In the genomic region with DNA sequence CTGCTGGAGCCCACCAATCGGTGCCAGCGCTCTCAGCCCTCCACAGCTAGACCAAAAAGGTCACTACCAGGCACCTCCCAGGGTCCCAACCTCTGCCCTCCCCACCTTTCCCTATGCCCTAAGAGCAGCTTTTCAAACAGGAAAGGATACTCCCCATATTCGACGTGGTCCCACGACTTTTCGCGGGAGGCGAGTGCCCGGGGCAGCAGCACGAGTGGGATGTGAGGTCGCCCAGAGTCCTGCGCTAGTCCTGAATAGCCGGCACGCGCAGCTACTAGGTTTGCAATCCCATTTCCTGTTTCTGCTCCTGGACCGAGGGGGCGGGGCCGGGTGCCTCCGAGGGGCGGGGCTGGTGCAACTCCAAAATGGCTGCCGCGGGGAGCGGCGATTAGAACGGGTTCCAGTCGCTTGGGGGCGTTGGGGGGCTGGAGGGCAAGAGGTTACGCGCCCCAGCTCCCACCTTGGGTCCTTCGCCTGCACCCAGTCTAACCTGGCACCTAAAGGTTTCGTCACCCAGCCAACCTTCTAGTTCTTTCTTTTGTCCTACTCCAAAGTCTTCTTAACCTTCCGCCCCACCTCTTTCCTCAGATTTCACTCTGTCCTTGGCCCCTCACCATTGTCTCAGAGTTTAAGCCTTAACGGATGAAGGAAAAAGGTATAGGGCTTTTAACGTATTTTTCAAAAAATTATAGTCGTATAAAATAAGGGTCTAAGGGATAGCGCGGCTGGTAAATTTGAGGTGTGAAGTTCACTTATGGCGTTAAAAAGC, we compare ENCODE assay signal across 8 cellular contexts.
DNase-seq lines count a peak whose midpoint lies in the region; ATAC-seq and TF ChIP-seq lines count a peak whose summit lies in the region.

No MANE protein-coding gene starts in this region.

- no peaks in the 10 kb centered on the region for H3K36me3 Mint-ChIP-seq in stimulated activated naive B cell treated with anti-CD40 and anti-IgM and Interleukin-4, amounts not matched to agents 10 μg/mL and 1 μg/mL and 100 μg/mL, for 72 hours

- TF ChIP-seq CTCF in A673 (conservative IDR thresholded peaks at IDR 0.05; ENCODE audit: low read depth, low read length) = no peak

- no TSS peak for BruUV-seq in A673 (replicated peaks; lab: Mats Ljungman, UMichigan)

- no peak overlapping the region for H3K27ac ChIP-seq in A673 (ENCODE audit: low read depth, low read length, poor library complexity, severe bottlenecking)
- H3K27ac ChIP-seq in duodenal mucosa (ENCODE audit: low read depth, low read length) = no peak overlapping the region
- no peak overlapping the region for H3K27ac ChIP-seq in muscle layer of colon (ENCODE audit: low read depth, low read length)

- ATAC-seq in stimulated activated naive B cell treated with anti-CD40 and anti-IgM and Interleukin-4, amounts not matched to agents 10 μg/mL and 1 μg/mL and 100 μg/mL, for 72 hours (replicated peaks) = no peak
- no peak for ATAC-seq in HG03342 (IDR thresholded peaks at IDR 0.05; ENCODE audit: unreplicated experiment)
- ATAC-seq in GM21367 (IDR thresholded peaks at IDR 0.05; ENCODE audit: unreplicated experiment) = no peak

- no peak overlapping the region for H3K27ac Mint-ChIP-seq in stimulated activated naive B cell treated with anti-CD40 and anti-IgM and Interleukin-4, amounts not matched to agents 10 μg/mL and 1 μg/mL and 100 μg/mL, for 72 hours

- H3K9me3 ChIP-seq in A673 (ENCODE audit: low read depth, low read length, poor library complexity, severe bottlenecking) (no peaks in the 10 kb centered on the region), duodenal mucosa (ENCODE audit: control insufficient read depth in 1 of 2, low read length in 2 of 2) (no peaks in the 10 kb centered on the region), muscle layer of colon (ENCODE audit: low read length) (no peaks in the 10 kb centered on the region)

- no peak overlapping the region for H3K4me3 Mint-ChIP-seq in stimulated activated naive B cell treated with anti-CD40 and anti-IgM and Interleukin-4, amounts not matched to agents 10 μg/mL and 1 μg/mL and 100 μg/mL, for 72 hours

- H3K9me3 Mint-ChIP-seq in stimulated activated naive B cell treated with anti-CD40 and anti-IgM and Interleukin-4, amounts not matched to agents 10 μg/mL and 1 μg/mL and 100 μg/mL, for 72 hours = no peaks in the 10 kb centered on the region

- POLR2A ChIA-PET in A673 (lab: Charles Lee; ENCODE audit: low non-redundant PET) = no interaction called here

- DNase-seq in A673 (ENCODE audit: low spot score) (peak; percentile 57), NCI-H1105 (lab: John Stamatoyannopoulos, UW) (peak; percentile 37), EL (no peak)
- no peak for DNase-seq in stimulated activated naive B cell treated with anti-CD40 and anti-IgM and Interleukin-4, amounts not matched to agents 10 μg/mL and 1 μg/mL and 100 μg/mL, for 72 hours

- no peaks in the 10 kb centered on the region for H3K4me1 Mint-ChIP-seq in stimulated activated naive B cell treated with anti-CD40 and anti-IgM and Interleukin-4, amounts not matched to agents 10 μg/mL and 1 μg/mL and 100 μg/mL, for 72 hours

- intact Hi-C loops in A673 (cut with micrococcal nuclease; ENCODE audit: unreplicated experiment) = no loop called here

- H3K36me3 ChIP-seq in A673 (ENCODE audit: insufficient read depth, low read length, poor library complexity, severe bottlenecking) (no peaks in the 10 kb centered on the region), duodenal mucosa (ENCODE audit: control insufficient read depth in 1 of 2, insufficient read depth in 2 of 2, low read length in 2 of 2) (no peaks in the 10 kb centered on the region), muscle layer of colon (ENCODE audit: insufficient read depth, low read length) (no peaks in the 10 kb centered on the region)

- no peak overlapping the region for H3K9ac ChIP-seq in duodenal mucosa (ENCODE audit: low read depth in 1 of 2, low read length in 2 of 2)
- H3K9ac ChIP-seq in muscle layer of colon (ENCODE audit: low read length) = no peak overlapping the region

- H3K27me3 Mint-ChIP-seq in stimulated activated naive B cell treated with anti-CD40 and anti-IgM and Interleukin-4, amounts not matched to agents 10 μg/mL and 1 μg/mL and 100 μg/mL, for 72 hours = no peaks in the 10 kb centered on the region

- H3K4me1 ChIP-seq in A673 (ENCODE audit: insufficient read depth, low read length, poor library complexity, severe bottlenecking) (no peaks in the 10 kb centered on the region), duodenal mucosa (ENCODE audit: control insufficient read depth in 1 of 2, insufficient read depth in 2 of 2, low read length in 2 of 2) (no peaks in the 10 kb centered on the region), muscle layer of colon (ENCODE audit: insufficient read depth, low read length) (no peaks in the 10 kb centered on the region)

- CTCF ChIA-PET in A673 (lab: Charles Lee) = no interaction called here

- H3K27me3 ChIP-seq in A673 (replicated peaks; ENCODE audit: insufficient read depth, low read depth, low read length, poor library complexity) (no peaks in the 10 kb centered on the region), duodenal mucosa (ENCODE audit: control insufficient read depth in 1 of 2, insufficient read depth in 2 of 2, low read length in 2 of 2) (no peaks in the 10 kb centered on the region), muscle layer of colon (ENCODE audit: control insufficient read depth in 1 of 2, insufficient read depth in 2 of 2, low read length in 2 of 2) (no peaks in the 10 kb centered on the region)

- H3K4me3 ChIP-seq in A673 (ENCODE audit: low read depth, low read length, poor library complexity, severe bottlenecking) (peak overlapping the region; percentile 33), duodenal mucosa (ENCODE audit: low read depth in 1 of 2, low read length in 2 of 2) (peak overlapping the region; percentile 62 to 69), muscle layer of colon (ENCODE audit: low read depth in 1 of 2, low read length in 2 of 2) (peak overlapping the region; percentile 36 to 54)

Comparison
In these comparisons a context has a peak if more than half of its experiments do, and no peak if none do; other contexts are left out.
1. DNase-seq: peak in A673 (single experiment) and NCI-H1105 (single experiment); none in stimulated activated naive B cell treated with anti-CD40 and anti-IgM and Interleukin-4, amounts not matched to agents 10 μg/mL and 1 μg/mL and 100 μg/mL, for 72 hours (single experiment) and EL (single experiment).
2. Peak in every context shown above with its lines, with median percentiles within 50 percentile points of each other: H3K4me3 ChIP-seq.